ENCODE assay signal across 28 cellular contexts in genomic region chr4:165906272-165906671, GRCh38. TPM values are rescaled to one million over a fixed set of nuclear protein-coding genes. Genes with fewer than 3 reads are reported as not detected.
"Had no signal": no experiment of that assay in that cellular context is flagged by ENCODE, and none has a peak within 500 bp of the region (broad histone marks: within the 10 kb centered on the region; RNA-seq: fewer than 3 reads in every experiment).

No MANE protein-coding gene starts in this region.

- H3K36me3 ChIP-seq: brain microvascular endothelial cell, pancreas, prostate gland, upper lobe of left lung, vagina had no signal

- H3K27ac ChIP-seq: brain microvascular endothelial cell, pancreas, prostate gland, skin epidermis, vagina had no signal

- H3K4me3 ChIP-seq: dorsolateral prefrontal cortex, pancreas, prostate gland, skin epidermis, upper lobe of left lung, vagina had no signal

- H3K9me3 ChIP-seq: pancreas, prostate gland, upper lobe of left lung, vagina had no signal

- ATAC-seq: activated T-cell treated with anti-CD3 and anti-CD28 coated beads, Interleukin-2, amount 50 U/mL, for 4 hours; esophagus mucosa; naive thymus-derived CD8-positive, alpha-beta T cell; pancreas; sciatic nerve; stimulated activated naive CD8-positive, alpha-beta T cell treated with anti-CD3 and anti-CD28 coated beads, Interleukin-15, Interleukin-2, amounts not matched to agents 100 U/mL and 50 U/mL, for 24 hours had no signal

- H3K27me3 ChIP-seq: brain microvascular endothelial cell, pancreas, upper lobe of left lung, vagina had no signal

- H3K4me1 ChIP-seq: pancreas, prostate gland, vagina had no signal

- DNase-seq: activated CD4-positive, alpha-beta memory T cell treated with anti-CD3 and anti-CD28 coated beads for 36 hours; activated CD4-positive, alpha-beta T cell treated with anti-CD3 and anti-CD28 coated beads, Interleukin-2, amount 10 ng/mL, durations not matched to agents 24 days and 14 days; activated CD4-positive, CD25-positive, alpha-beta regulatory T cell treated with anti-CD3 and anti-CD28 coated beads, Interleukin-2, amount 50 U/mL, for 72 hours; activated CD8-positive, alpha-beta memory T cell treated with anti-CD3 and anti-CD28 coated beads, Interleukin-2, amount 50 U/mL, for 48 hours; activated gamma-delta T cell treated with Interleukin-2 at 50 U/mL for 16 hours; activated naive CD4-positive, alpha-beta T cell treated with anti-CD3 and anti-CD28 coated beads, Interleukin-2, amount 50 U/mL, for 16 hours; activated T-cell treated with anti-CD3 and anti-CD28 coated beads, Interleukin-2, amount 50 U/mL, for 4 hours; amniotic stem cell; central memory CD4-positive, alpha-beta T cell; dorsolateral prefrontal cortex; effector memory CD4-positive, alpha-beta T cell; midbrain; naive thymus-derived CD8-positive, alpha-beta T cell; nucleus accumbens; pancreas; retina; stimulated activated CD4-positive, alpha-beta T cell treated with anti-CD3 and anti-CD28 coated beads, Interleukin-12 subunit alpha, Interleukin-12 subunit beta, amount 100 ng/mL, for 4 hours; stimulated activated CD4-positive, alpha-beta T cell treated with anti-CD3 and anti-CD28 coated beads, Interleukin-4, amount 100 ng/mL, for 1 hour; stimulated activated naive CD8-positive, alpha-beta T cell treated with anti-CD3 and anti-CD28 coated beads, Interleukin-15, Interleukin-2, amounts not matched to agents 100 U/mL and 50 U/mL, for 24 hours; upper lobe of left lung had no signal

RNA-seq across cellular contexts. Expression of gene TLL1, which starts 33.2 kb away (rescaled TPM):
- total RNA-seq: activated CD4-positive, alpha-beta memory T cell treated with anti-CD3 and anti-CD28 coated beads for 36 hours; activated CD4-positive, alpha-beta T cell treated with anti-CD3 and anti-CD28 coated beads, Interleukin-2, amount 10 ng/mL, durations not matched to agents 24 days and 14 days; activated CD8-positive, alpha-beta memory T cell treated with anti-CD3 and anti-CD28 coated beads for 36 hours; activated T-cell treated with anti-CD3 and anti-CD28 coated beads, Interleukin-2, amount 50 U/mL, for 4 hours; activated T-helper 17 cell treated with anti-CD3 and anti-CD28 coated beads, Interleukin-2, amount 50 U/mL, for 72 hours; naive thymus-derived CD8-positive, alpha-beta T cell had no signal
